In genomic region chr9:113275147-113276131, GRCh38 we compare ENCODE assay signal across 9 cellular contexts. TPM values are rescaled to one million over a fixed set of nuclear protein-coding genes. Genes with fewer than 3 reads are reported as not detected.
DNase-seq lines count a peak whose midpoint lies in the region; ATAC-seq and TF ChIP-seq lines count a peak whose summit lies in the region.
"Had no signal": no experiment of that assay in that cellular context is flagged by ENCODE, and none has a peak within 500 bp of the region (broad histone marks: within the 10 kb centered on the region; RNA-seq: fewer than 3 reads in every experiment).

Gene CDC26, minus strand, starts transcription at chr9:113275572. Its CDS starts 3,065 bp downstream, at chr9:113272507.
Gene PRPF4, plus strand, starts transcription at chr9:113275658. Its CDS starts 86 bp downstream, at chr9:113275744.

- H3K4me1 Mint-ChIP-seq in activated CD4-positive, alpha-beta T cell treated with anti-CD3 and anti-CD28 coated beads for 36 hours = peaks cover 35% of the 10 kb centered on the region

- peak within 1 kb of the TSS; percentile 63 for H3K4me3 ChIP-seq in BJ (ENCODE audit: low read depth, low read length)

- CTCF ChIA-PET in BJ (lab: Yijun Ruan, JAX) = interaction anchor here (0.6 to 4.8 kb wide), 27 partner anchors 8 to 380 kb away, joined by 3 to 45 read pairs (median 4); partner anchors contain the start of genes ALAD, C9orf43, POLE3 and SLC31A1
- CTCF ChIA-PET in activated CD4-positive, alpha-beta T cell treated with anti-CD3 and anti-CD28 coated beads for 36 hours (lab: Charles Lee) = interaction anchor here (0.6 to 5.6 kb wide), 34 partner anchors 10 to 381 kb away, joined by 3 to 43 read pairs (median 5); partner anchors contain the start of genes ALAD, C9orf43, FKBP15 and POLE3

- H3K36me3 Mint-ChIP-seq in activated CD4-positive, alpha-beta T cell treated with anti-CD3 and anti-CD28 coated beads for 36 hours (ENCODE audit: low read depth) = peaks cover 48% of the 10 kb centered on the region

- H3K27ac Mint-ChIP-seq in activated CD4-positive, alpha-beta T cell treated with anti-CD3 and anti-CD28 coated beads for 36 hours = no peak within 1 kb of the TSS

- H3K27me3 ChIP-seq in BJ (ENCODE audit: control insufficient read depth, insufficient read depth, low read length) (no peaks in the 10 kb centered on the region), layer of hippocampus (ENCODE audit: control insufficient read depth, insufficient read depth, low read length) (no peaks in the 10 kb centered on the region)

- ATAC-seq in HG03457 (IDR thresholded peaks at IDR 0.05; ENCODE audit: unreplicated experiment) = peak; percentile 94
- ATAC-seq in activated CD4-positive, alpha-beta T cell treated with anti-CD3 and anti-CD28 coated beads for 36 hours = peak; percentile 91

- no peaks in the 10 kb centered on the region for H3K9me3 Mint-ChIP-seq in activated CD4-positive, alpha-beta T cell treated with anti-CD3 and anti-CD28 coated beads for 36 hours (ENCODE audit: low read depth)
- H3K9me3 Mint-ChIP-seq: nephron had no signal

- intact Hi-C loops in activated CD4-positive, alpha-beta T cell treated with anti-CD3 and anti-CD28 coated beads for 36 hours (cut with DNase I, micrococcal nuclease) = loop anchor here (1.0 to 10.0 kb wide), 16 partner anchors 54 to 1645 kb away; partner anchors contain the start of genes ALAD (in 2 of the 2), C9orf43 (in 2 of the 2), FKBP15 (in 2 of the 2) and POLE3 (in 2 of the 2)

- TF ChIP-seq CTCF in BJ (IDR thresholded peaks at IDR 0.05; ENCODE audit: insufficient read depth, low read depth, low read length) = no peak

- POLR2A ChIA-PET in BJ (lab: Charles Lee) = interaction anchor here (0.7 to 1.3 kb wide), 5 partner anchors 10 to 135 kb away, joined by 5 to 7 read pairs (median 6); partner anchors contain the start of genes C9orf43, FKBP15, POLE3 and SLC31A1
- POLR2A ChIA-PET in activated CD4-positive, alpha-beta T cell treated with anti-CD3 and anti-CD28 coated beads for 36 hours (lab: Charles Lee) = interaction anchor here (0.6 to 1.6 kb wide), 4 partner anchors 54 to 955 kb away, joined by 3 to 13 read pairs (median 4); partner anchors contain the start of genes C9orf43, FKBP15, POLE3 and SLC31A1

- H3K27me3 Mint-ChIP-seq in activated CD4-positive, alpha-beta T cell treated with anti-CD3 and anti-CD28 coated beads for 36 hours = no peaks in the 10 kb centered on the region

- DNase-seq in BJ (ENCODE audit: low read depth) = peak; percentile 92
- peak; percentile 92 for DNase-seq in GM19240 (ENCODE audit: insufficient read length, low spot score)
- DNase-seq in NCI-H524 (lab: John Stamatoyannopoulos, UW) = peak; percentile 99 to 100
- peak; percentile 98 for DNase-seq in activated CD4-positive, alpha-beta T cell treated with anti-CD3 and anti-CD28 coated beads for 36 hours
- peak; percentile 90 to 92 for DNase-seq in stimulated activated CD4-positive, alpha-beta T cell treated with anti-CD3 and anti-CD28 coated beads, Interleukin-1b, Interleukin-23, amount 100 ng/mL, for 4 hours (ENCODE audit: low read depth in 2 of 2)

- H3K27ac ChIP-seq in cingulate gyrus (ENCODE audit: low read depth, low read length) (peak within 1 kb of the TSS; percentile 87), layer of hippocampus (ENCODE audit: low read depth, low read length) (peak within 1 kb of the TSS; percentile 92)

- H3K4me3 Mint-ChIP-seq in activated CD4-positive, alpha-beta T cell treated with anti-CD3 and anti-CD28 coated beads for 36 hours = no peak within 1 kb of the TSS

- peaks cover 9% of the 10 kb centered on the region for H3K36me3 ChIP-seq in BJ (ENCODE audit: control insufficient read depth, insufficient read depth, low read length)

RNA-seq across cellular contexts. Expression of gene CDC26, which starts in this region (rescaled TPM):
- polyA plus RNA-seq in BJ (2011; rRNA removed) = 11.1 and 33.2 TPM in 2 replicates
- 6.2 and 7.4 TPM in 2 replicates for polyA minus RNA-seq in BJ (2011; rRNA and poly(A)+ RNA removed)
- 10 to 100 TPM; 27.5 to 44.2 TPM for total RNA-seq in activated CD4-positive, alpha-beta T cell treated with anti-CD3 and anti-CD28 coated beads for 36 hours

RNA-seq across cellular contexts. Expression of gene PRPF4, which starts in this region (rescaled TPM):
- 16.6 and 18.3 TPM in 2 replicates for polyA plus RNA-seq in BJ (2011; rRNA removed)
- polyA minus RNA-seq in BJ (2011; rRNA and poly(A)+ RNA removed) = 9.6 and 12.8 TPM in 2 replicates
- total RNA-seq in activated CD4-positive, alpha-beta T cell treated with anti-CD3 and anti-CD28 coated beads for 36 hours = 10 to 100 TPM; 51.5 to 53.1 TPM

Comparison
In these comparisons a context has a peak if more than half of its experiments do, and no peak if none do; other contexts are left out.
1. Peak in every context shown above with its lines: DNase-seq, ATAC-seq, H3K4me3 ChIP-seq and H3K27ac ChIP-seq.